In the genomic region with DNA sequence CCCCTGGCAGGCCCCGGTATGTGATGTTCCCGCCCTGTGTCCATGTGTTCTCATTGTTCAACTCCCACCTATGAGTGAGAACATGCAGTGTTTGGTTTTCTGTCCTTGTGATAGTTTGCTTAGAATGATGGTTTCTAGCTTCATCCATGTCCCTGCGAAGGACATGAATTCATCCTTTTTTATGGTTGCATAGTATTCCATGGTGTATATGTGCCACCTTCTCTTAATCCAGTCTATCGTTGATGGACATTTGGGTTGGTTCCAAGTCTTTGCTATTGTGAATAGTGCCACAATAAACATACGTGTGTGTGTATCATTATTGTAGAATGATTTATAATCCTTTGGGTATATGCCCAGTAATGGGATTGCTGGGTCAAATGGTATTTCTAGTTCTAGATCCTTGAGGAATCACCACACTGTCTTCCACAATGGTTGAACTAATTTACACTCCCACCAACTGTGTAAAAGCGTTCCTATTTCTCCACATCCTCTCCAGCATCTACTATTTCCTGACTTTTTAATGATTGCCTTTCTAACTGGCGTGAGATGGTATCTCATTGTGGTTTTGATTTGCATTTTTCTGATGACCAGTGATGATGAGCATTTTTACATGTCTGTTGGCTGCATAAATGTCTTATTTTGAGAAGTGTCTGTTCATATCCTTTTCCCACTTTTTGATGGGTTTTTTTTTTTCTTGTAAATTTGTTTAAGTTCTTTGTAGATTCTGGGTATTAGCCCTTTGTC, we compare ENCODE assay signal across 2 cellular contexts. TPM values are rescaled to one million over a fixed set of nuclear protein-coding genes. Genes with fewer than 3 reads are reported as not detected.
"Had no signal": no experiment of that assay in that cellular context is flagged by ENCODE, and none has a peak within 500 bp of the region (broad histone marks: within the 10 kb centered on the region; RNA-seq: fewer than 3 reads in every experiment).

No MANE protein-coding gene starts in this region.

RNA-seq across cellular contexts. Expression of a gene that starts 32.5 kb away (rescaled TPM):
- total RNA-seq: GM12878 had no signal

RNA-seq across cellular contexts. Expression of a gene that starts 37.3 kb away (rescaled TPM):
- total RNA-seq: G401 had no signal
